ENCODE assay signal across 11 cellular contexts in genomic region chr6:6586671-6587526, GRCh38. TPM values are rescaled to one million over a fixed set of nuclear protein-coding genes. Genes with fewer than 3 reads are reported as not detected.
DNase-seq lines count a peak whose midpoint lies in the region; ATAC-seq and TF ChIP-seq lines count a peak whose summit lies in the region.
"Had no signal": no experiment of that assay in that cellular context is flagged by ENCODE, and none has a peak within 500 bp of the region (broad histone marks: within the 10 kb centered on the region; RNA-seq: fewer than 3 reads in every experiment).

No MANE protein-coding gene starts in this region.

- H3K4me3 ChIP-seq in BLaER1 treated with 17β-estradiol and CSF1 and Interleukin-3, amounts not matched to agents 10 nM and 100 nM = peak overlapping the region; percentile 10 to 73 (median 32); a peak in 14 of 20 replicates
- H3K4me3 ChIP-seq in OCI-LY1 (ENCODE audit: low read depth, low read length, poor library complexity, severe bottlenecking) = peak overlapping the region; percentile 69
- no peak overlapping the region for H3K4me3 ChIP-seq in psoas muscle
- H3K4me3 ChIP-seq in uterus = no peak overlapping the region

- H3K27ac ChIP-seq in BLaER1 treated with 17β-estradiol and CSF1 and Interleukin-3, amounts not matched to agents 10 nM and 100 nM = peak overlapping the region; percentile 69 to 100 (median 96)
- H3K27ac ChIP-seq in OCI-LY1 (ENCODE audit: low read depth, low read length, poor library complexity, severe bottlenecking) (peak overlapping the region; percentile 96), psoas muscle (no peak overlapping the region), uterus (no peak overlapping the region)
- H3K27ac ChIP-seq: epithelial cell of prostate had no signal

- H3K9me2 ChIP-seq in OCI-LY1 (ENCODE audit: low read depth, low read length) = no peaks in the 10 kb centered on the region

- H3K36me3 ChIP-seq in BLaER1 treated with 17β-estradiol and CSF1 and Interleukin-3, amounts not matched to agents 10 nM and 100 nM = no peaks in the 10 kb centered on the region
- H3K36me3 ChIP-seq in OCI-LY1 (ENCODE audit: insufficient read depth, low read length) = peaks cover 10% of the 10 kb centered on the region
- H3K36me3 ChIP-seq in psoas muscle (ENCODE audit: insufficient read depth in 1 of 2, low read depth in 1 of 2) = no peaks in the 10 kb centered on the region
- no peaks in the 10 kb centered on the region for H3K36me3 ChIP-seq in uterus

- peak overlapping the region; percentile 80 to 99 (median 90) for H3K4me2 ChIP-seq in BLaER1 treated with 17β-estradiol and CSF1 and Interleukin-3, amounts not matched to agents 10 nM and 100 nM
- peak overlapping the region; percentile 81 for H3K4me2 ChIP-seq in OCI-LY1 (ENCODE audit: low read length)

- H3K9ac ChIP-seq in BLaER1 treated with 17β-estradiol and CSF1 and Interleukin-3, amounts not matched to agents 10 nM and 100 nM = peak overlapping the region; percentile 69 to 95 (median 82)
- peak overlapping the region; percentile 76 for H3K9ac ChIP-seq in OCI-LY1 (ENCODE audit: low read length)

- H3K4me1 ChIP-seq in BLaER1 treated with 17β-estradiol and CSF1 and Interleukin-3, amounts not matched to agents 10 nM and 100 nM = peaks cover 68 to 82% (median 75%) of the 10 kb centered on the region in 10 experiments
- H3K4me1 ChIP-seq in OCI-LY1 (ENCODE audit: insufficient read depth, low read length, severe bottlenecking) (peaks cover 85% of the 10 kb centered on the region), psoas muscle (no peaks in the 10 kb centered on the region), uterus (no peaks in the 10 kb centered on the region)

- H3F3A ChIP-seq in OCI-LY1 (ENCODE audit: insufficient read depth, low read length) = peaks cover 8% of the 10 kb centered on the region; the same call in 1 of the 2 replicates

- no peaks in the 10 kb centered on the region for H3K9me3 ChIP-seq in BLaER1 treated with 17β-estradiol and CSF1 and Interleukin-3, amounts not matched to agents 10 nM and 100 nM (replicated peaks in 1 of 11)
- H3K9me3 ChIP-seq in OCI-LY1 (ENCODE audit: low read length) (no peaks in the 10 kb centered on the region), psoas muscle (no peaks in the 10 kb centered on the region), uterus (no peaks in the 10 kb centered on the region)

- H4K20me1 ChIP-seq in BLaER1 treated with 17β-estradiol and CSF1 and Interleukin-3, amounts not matched to agents 10 nM and 100 nM = no peaks in the 10 kb centered on the region
- no peaks in the 10 kb centered on the region for H4K20me1 ChIP-seq in OCI-LY1 (ENCODE audit: insufficient read depth, low read length)

- 87 to 90% (median 89%) methylated on average over 10 of the region's 10 CpGs for WGBS in psoas muscle, 3 donors

- H2AFZ ChIP-seq in OCI-LY1 (ENCODE audit: low read length) = no peak overlapping the region

- H3K27me3 ChIP-seq in BLaER1 treated with 17β-estradiol and CSF1 and Interleukin-3, amounts not matched to agents 10 nM and 100 nM = no peaks in the 10 kb centered on the region
- H3K27me3 ChIP-seq in OCI-LY1 (ENCODE audit: insufficient read depth, low read length) (no peaks in the 10 kb centered on the region), psoas muscle (ENCODE audit: insufficient read depth in 3 of 3, low read length in 2 of 3) (no peaks in the 10 kb centered on the region), uterus (no peaks in the 10 kb centered on the region)

- peaks cover 14% of the 10 kb centered on the region for H3K79me2 ChIP-seq in OCI-LY1 (ENCODE audit: insufficient read depth, low read length)

- no peak for DNase-seq in effector CD4-positive, alpha-beta T cell
- DNase-seq in psoas muscle (no peak), hippocampal formation (lab: John Stamatoyannopoulos, UW) (no peak), uterus (no peak)
- DNase-seq: activated CD4-positive, CD25-positive, alpha-beta regulatory T cell treated with anti-CD3 and anti-CD28 coated beads, Interleukin-2, amount 50 U/mL, for 72 hours; CD4-positive, CD25-positive, alpha-beta regulatory T cell had no signal

- ATAC-seq in GM18907 (IDR thresholded peaks at IDR 0.05; ENCODE audit: unreplicated experiment) = peak; percentile 56
- peak; percentile 35 for ATAC-seq in HG02852 (IDR thresholded peaks at IDR 0.05; ENCODE audit: unreplicated experiment)
- ATAC-seq in psoas muscle = no peak

- intact Hi-C loops in psoas muscle (cut with DNase I) = no loop called here
- intact Hi-C loops in uterus (cut with DNase I; ENCODE audit: low total_unique reads) = no loop called here

- no peak for TF ChIP-seq CTCF in OCI-LY1 (IDR thresholded peaks at IDR 0.05; ENCODE audit: low read length)
- TF ChIP-seq CTCF in psoas muscle (IDR thresholded peaks at IDR 0.05) = no peak
- no peak for TF ChIP-seq CTCF in uterus (IDR thresholded peaks at IDR 0.05)

- no peak for TF ChIP-seq POLR2A in uterus (IDR thresholded peaks at IDR 0.05)

RNA-seq across cellular contexts. Expression of gene LY86, which starts 1.6 kb away (rescaled TPM):
- total RNA-seq in psoas muscle = 1 to 10 TPM in 1 of 4 donors, under 1 TPM in 3; 0.39 to 1.3 (median 0.49) TPM
- under 1 TPM; 0.18 to 0.42 (median 0.27) TPM for polyA plus RNA-seq in psoas muscle
- 1 to 10 TPM in 1 of 4 donors, under 1 TPM in 1, not detected in 2; 0.73 to 4.4 TPM for total RNA-seq in uterus
- total RNA-seq: CD4-positive, CD25-positive, alpha-beta regulatory T cell had no signal

Comparison
In these comparisons a context has a peak if more than half of its experiments do, and no peak if none do; other contexts are left out.
1. H3K27ac ChIP-seq: peak in BLaER1 treated with 17β-estradiol and CSF1 and Interleukin-3, amounts not matched to agents 10 nM and 100 nM (11 of 11) and OCI-LY1 (single experiment); none in psoas muscle (single experiment) and uterus (0 of 2).
2. H3K4me3 ChIP-seq: peak in BLaER1 treated with 17β-estradiol and CSF1 and Interleukin-3, amounts not matched to agents 10 nM and 100 nM (10 of 10) and OCI-LY1 (single experiment); none in psoas muscle (single experiment) and uterus (0 of 2).
3. ATAC-seq: peak in GM18907 (single experiment) and HG02852 (single experiment); none in psoas muscle (0 of 4).